Comparison of ENCODE assay signal across 7 cellular contexts in the genomic region with DNA sequence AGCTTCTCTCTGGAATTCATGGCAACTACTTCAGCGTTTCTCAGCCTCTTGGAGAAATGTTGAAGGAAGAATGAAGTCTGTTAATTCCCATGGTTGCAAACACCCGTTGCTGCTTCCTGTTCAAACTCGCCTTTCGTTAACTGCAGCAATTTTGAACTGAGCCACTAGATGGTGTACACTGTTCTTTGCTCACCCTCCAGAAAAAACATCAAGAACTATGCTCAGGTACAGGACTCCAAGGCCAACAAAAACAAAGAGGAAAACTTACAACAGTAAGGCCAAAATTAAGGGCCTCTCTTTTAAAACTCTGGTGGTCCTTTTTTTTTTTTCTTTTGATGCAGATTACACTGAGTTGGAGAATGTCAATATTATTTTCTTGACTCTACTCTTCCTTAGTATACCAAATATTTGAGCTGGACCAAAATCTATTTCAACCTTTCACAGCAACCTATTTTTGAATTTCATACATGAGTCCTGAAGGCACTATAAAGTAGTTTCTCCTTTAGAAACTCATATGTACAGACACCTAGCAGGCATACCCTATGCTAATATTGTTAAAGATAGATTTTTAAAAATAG. TPM values are rescaled to one million over a fixed set of nuclear protein-coding genes. Genes with fewer than 3 reads are reported as not detected.
DNase-seq lines count a peak whose midpoint lies in the region; ATAC-seq and TF ChIP-seq lines count a peak whose summit lies in the region.

No MANE protein-coding gene starts in this region.

- no peak overlapping the region for H3K4me3 ChIP-seq in GM06990 (replicated peaks; ENCODE audit: low read depth, low read length)
- H3K4me3 ChIP-seq in ascending aorta = no peak overlapping the region
- no peak overlapping the region for H3K4me3 ChIP-seq in hepatocyte

- H3K9me2 ChIP-seq in hepatocyte (replicated peaks; ENCODE audit: insufficient read depth) = no peaks in the 10 kb centered on the region

- no peak overlapping the region for H2AFZ ChIP-seq in hepatocyte

- no peaks in the 10 kb centered on the region for H3K9me3 ChIP-seq in ascending aorta
- H3K9me3 ChIP-seq in hepatocyte (ENCODE audit: low read depth) = no peaks in the 10 kb centered on the region

- H3K36me3 ChIP-seq in GM06990 (ENCODE audit: control insufficient read depth, insufficient read depth, low read length) (no peaks in the 10 kb centered on the region), ascending aorta (no peaks in the 10 kb centered on the region), hepatocyte (replicated peaks; ENCODE audit: insufficient read depth, low read depth) (no peaks in the 10 kb centered on the region)

- intact Hi-C loops in ascending aorta (cut with DNase I) = no loop called here

- peak; percentile 83 for TF ChIP-seq CTCF in GM06990 (IDR thresholded peaks at IDR 0.05; ENCODE audit: insufficient read depth, low read length, poor library complexity, severe bottlenecking)
- TF ChIP-seq CTCF in ascending aorta (IDR thresholded peaks at IDR 0.05) = peak in 2 of 3 experiments; percentile 38
- peak; percentile 80 for TF ChIP-seq CTCF in hepatocyte (IDR thresholded peaks at IDR 0.05; ENCODE audit: poor library complexity)

- H3K27ac ChIP-seq in ascending aorta (no peak overlapping the region), hepatocyte (no peak overlapping the region)

- H4K20me1 ChIP-seq in hepatocyte (ENCODE audit: insufficient read depth, poor library complexity, severe bottlenecking) = no peaks in the 10 kb centered on the region

- H3K4me1 ChIP-seq in ascending aorta (no peaks in the 10 kb centered on the region), hepatocyte (ENCODE audit: insufficient read depth) (no peaks in the 10 kb centered on the region)

- H3K27me3 ChIP-seq in GM06990 (replicated peaks; ENCODE audit: control insufficient read depth, insufficient read depth, low read length) (no peaks in the 10 kb centered on the region), ascending aorta (no peaks in the 10 kb centered on the region), hepatocyte (no peaks in the 10 kb centered on the region)

- peak; percentile 96 for ATAC-seq in GM21423 (IDR thresholded peaks at IDR 0.05; ENCODE audit: unreplicated experiment)
- ATAC-seq in HG03521 (IDR thresholded peaks at IDR 0.05; ENCODE audit: unreplicated experiment) = peak; percentile 98

- no peaks in the 10 kb centered on the region for H3K79me2 ChIP-seq in hepatocyte

- H3K4me2 ChIP-seq in hepatocyte = no peak overlapping the region

- WGBS in hepatocyte (ENCODE audit: low lambda C conversion rate, missing lambda C conversion rate) = 1% methylated on average over 4 of the region's 4 CpGs

- peak; percentile 21 for DNase-seq in GM06990 (ENCODE audit: extremely low read depth, insufficient read length)
- peak; percentile 43 to 69 for DNase-seq in NCI-H524 (lab: John Stamatoyannopoulos, UW)
- DNase-seq in ascending aorta (ENCODE audit: low spot score in 2 of 2) = no peak
- peak; percentile 79 for DNase-seq in hepatocyte (ENCODE audit: low spot score)
- peak; percentile 28 for DNase-seq in stimulated activated CD8-positive, alpha-beta memory T cell treated with anti-CD3 and anti-CD28 coated beads, Interleukin-4, amount 100 ng/mL, for 48 hours

RNA-seq across cellular contexts. Expression of gene KLHL14, which starts 58.2 kb away (rescaled TPM):
- total RNA-seq in ascending aorta = not detected
- 0.57 and 0.60 TPM in 2 replicates for total RNA-seq in hepatocyte
- polyA plus RNA-seq in hepatocyte = 0.12 and 0.44 TPM in 2 replicates

Comparison
In these comparisons a context has a peak if more than half of its experiments do, and no peak if none do; other contexts are left out.
1. DNase-seq: peak in GM06990 (single experiment), NCI-H524 (2 of 2), hepatocyte (single experiment) and stimulated activated CD8-positive, alpha-beta memory T cell treated with anti-CD3 and anti-CD28 coated beads, Interleukin-4, amount 100 ng/mL, for 48 hours (single experiment); none in ascending aorta (0 of 2).
2. Peak in every context shown above with its lines, with median percentiles within 50 percentile points of each other: CTCF ChIP-seq.